8 cellular contexts compared by ENCODE assay signal in the genomic region with DNA sequence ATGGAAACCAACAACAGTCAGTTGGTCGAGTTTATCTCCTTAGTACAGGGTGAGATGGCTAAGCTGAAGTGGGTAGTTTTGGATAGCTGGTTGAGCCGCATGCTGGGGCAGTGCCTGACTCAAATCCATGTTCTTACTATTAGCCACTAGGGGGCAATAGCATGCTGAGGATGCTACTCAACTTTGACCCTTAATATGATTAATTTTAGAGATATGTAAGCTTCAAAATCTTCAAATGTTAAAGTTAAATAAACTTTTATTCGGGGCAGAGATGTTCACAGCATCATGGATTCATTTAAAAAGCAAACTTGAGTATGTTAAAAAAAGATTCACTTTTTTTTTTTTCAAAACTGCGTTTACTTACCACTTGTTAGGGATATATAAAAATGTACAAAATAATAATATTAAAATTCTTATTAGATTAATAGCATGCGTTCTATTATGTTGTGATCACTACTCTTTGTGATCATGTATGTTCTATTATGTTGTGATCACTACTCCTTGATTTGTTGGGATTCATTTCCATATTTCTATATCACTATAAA. TPM values are rescaled to one million over a fixed set of nuclear protein-coding genes. Genes with fewer than 3 reads are reported as not detected.
A peak's percentile ranks its signal among the peaks of the same experiment; 100 is the strongest.
DNase-seq lines count a peak whose midpoint lies in the region; TF ChIP-seq lines count a peak whose summit lies in the region.

No MANE protein-coding gene starts in this region.

- no peak for TF ChIP-seq EP300 in esophagus muscularis mucosa (IDR thresholded peaks at IDR 0.05)

- no peaks in the 10 kb centered on the region for H3K36me3 Mint-ChIP-seq in neural crest cell (ENCODE audit: low read depth)

- intact Hi-C loops in esophagus muscularis mucosa (cut with DNase I): loop anchor here (10.0 kb wide), 1 partner anchor 72 kb away; no protein-coding TSS in a partner anchor

- 32% methylated on average over 5 of the region's 5 CpGs for WGBS in esophagus muscularis mucosa

- no peak overlapping the region for H3K4me3 ChIP-seq in HAP-1
- H3K4me3 ChIP-seq in WI38 (ENCODE audit: low read depth, low read length): no peak overlapping the region
- no peak overlapping the region for H3K4me3 ChIP-seq in esophagus muscularis mucosa

- H3K27ac ChIP-seq in esophagus muscularis mucosa (replicated peaks in 1 of 4): no peak overlapping the region

- peak; percentile 16 for DNase-seq in activated CD8-positive, alpha-beta memory T cell treated with anti-CD3 and anti-CD28 coated beads, Interleukin-2, amount 50 U/mL, for 4 hours
- no peak for DNase-seq in activated CD8-positive, alpha-beta memory T cell treated with anti-CD3 and anti-CD28 coated beads, Interleukin-2, amount 50 U/mL, for 48 hours
- DNase-seq in HAP-1 (ENCODE audit: low spot score in 2 of 2) (peak; percentile 40 to 46), NCI-H1092 (lab: John Stamatoyannopoulos, UW) (peak; percentile 39), esophagus muscularis mucosa (ENCODE audit: extremely low spot score) (no peak), neural crest cell (ENCODE audit: low read depth, low spot score) (no peak), T-helper 9 cell (no peak)

- no peaks in the 10 kb centered on the region for H3K36me3 ChIP-seq in HAP-1 (replicated peaks)
- no peaks in the 10 kb centered on the region for H3K36me3 ChIP-seq in esophagus muscularis mucosa

- H3K4me3 Mint-ChIP-seq in neural crest cell: no peak overlapping the region

- in situ Hi-C loops in HAP-1 (cut with MboI; ENCODE audit: low sequenced_read_pairs): no loop called here

- H3K4me1 Mint-ChIP-seq in neural crest cell: no peaks in the 10 kb centered on the region

- no peaks in the 10 kb centered on the region for H3K9me3 Mint-ChIP-seq in neural crest cell

- H3K27me3 ChIP-seq in HAP-1 (ENCODE audit: low read depth) (peaks cover 12% of the 10 kb centered on the region), esophagus muscularis mucosa (no peaks in the 10 kb centered on the region)

- H3K9me3 ChIP-seq in HAP-1 (no peaks in the 10 kb centered on the region), esophagus muscularis mucosa (no peaks in the 10 kb centered on the region)

- TF ChIP-seq POLR2A in esophagus muscularis mucosa (IDR thresholded peaks at IDR 0.05; ENCODE audit: low read depth): no peak

- peaks cover 2% of the 10 kb centered on the region for H3K27me3 Mint-ChIP-seq in neural crest cell (ENCODE audit: low read depth)

- no peak overlapping the region for H3K27ac Mint-ChIP-seq in neural crest cell (ENCODE audit: unreplicated experiment)

- TF ChIP-seq CTCF in WI38 (IDR thresholded peaks at IDR 0.05; ENCODE audit: low read depth, low read length): peak; percentile 69
- TF ChIP-seq CTCF in esophagus muscularis mucosa (IDR thresholded peaks at IDR 0.05): peak; percentile 58 to 78 (median 63)
- peak; percentile 93 for TF ChIP-seq CTCF in neural crest cell (conservative IDR thresholded peaks at IDR 0.05)

- H3K4me1 ChIP-seq in HAP-1 (no peaks in the 10 kb centered on the region), esophagus muscularis mucosa (peaks cover 0 to 6% (median 2%) of the 10 kb centered on the region in 4 donors)

RNA-seq across cellular contexts. Expression of a gene that starts 57.0 kb away (rescaled TPM):
- total RNA-seq in esophagus muscularis mucosa (under 1 TPM in 2 of 4 donors, not detected in 2; 0.33 to 0.46 TPM), neural crest cell (0.19 and 0.34 TPM in 2 replicates)

Comparison
In these comparisons a context has a peak if more than half of its experiments do, and no peak if none do; other contexts are left out.
1. DNase-seq: peak in activated CD8-positive, alpha-beta memory T cell treated with anti-CD3 and anti-CD28 coated beads, Interleukin-2, amount 50 U/mL, for 4 hours (single experiment), HAP-1 (2 of 2) and NCI-H1092 (single experiment); none in activated CD8-positive, alpha-beta memory T cell treated with anti-CD3 and anti-CD28 coated beads, Interleukin-2, amount 50 U/mL, for 48 hours (single experiment), esophagus muscularis mucosa (single experiment), neural crest cell (single experiment) and T-helper 9 cell (single experiment).
2. Peak in every context shown above with its lines, with median percentiles within 50 percentile points of each other: CTCF ChIP-seq.